ENCODE assay signal across 34 cellular contexts in the genomic region with DNA sequence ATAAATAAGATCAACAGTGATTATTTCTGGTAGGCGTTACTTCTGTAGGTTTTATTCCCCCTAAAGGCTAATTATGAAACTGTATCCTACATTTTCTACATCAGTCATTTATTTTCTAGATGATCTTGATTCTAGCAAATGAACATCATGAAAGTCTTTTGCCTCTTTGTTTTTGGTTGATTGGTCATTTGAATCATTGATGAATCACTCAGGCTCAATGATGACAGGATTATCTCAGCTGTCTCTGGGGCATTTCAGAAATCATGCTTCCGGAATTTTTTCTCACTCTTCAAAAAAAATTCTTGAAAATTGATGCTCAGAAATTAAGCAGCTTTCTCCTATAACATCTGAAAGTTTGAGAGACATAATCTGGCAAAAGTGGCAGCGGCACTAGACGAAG.
"Had no signal": no experiment of that assay in that cellular context is flagged by ENCODE, and none has a peak within 500 bp of the region (broad histone marks: within the 10 kb centered on the region; RNA-seq: fewer than 3 reads in every experiment).

No MANE protein-coding gene starts in this region.

- H3K4me3 ChIP-seq: ascending aorta, body of pancreas, MG63, PC-9, SJCRH30, SK-N-MC had no signal

- H3K27me3 ChIP-seq: ascending aorta, body of pancreas, MG63, SJCRH30 had no signal

- H3K27ac Mint-ChIP-seq: activated CD4-positive, alpha-beta memory T cell treated with anti-CD3 and anti-CD28 coated beads, Interleukin-2, amount 10 ng/mL, durations not matched to agents 7 days and 5 days; activated CD8-positive, alpha-beta memory T cell treated with anti-CD3 and anti-CD28 coated beads, Interleukin-2, amount 10 ng/mL, durations not matched to agents 7 days and 5 days; activated naive CD4-positive, alpha-beta T cell treated with anti-CD3 and anti-CD28 coated beads, Interleukin-2, amount 50 U/mL, for 24 hours; activated naive CD8-positive, alpha-beta T cell treated with anti-CD3 and anti-CD28 coated beads, Interleukin-2, amount 10 ng/mL, durations not matched to agents 7 days and 5 days; activated T-cell treated with anti-CD3 and anti-CD28 coated beads, Interleukin-2, amount 50 U/mL, for 72 hours; activated T-helper 17 cell treated with anti-CD3 and anti-CD28 coated beads, Interleukin-2, amount 50 U/mL, for 72 hours had no signal

- H3K36me3 ChIP-seq: ascending aorta, MG63, SJCRH30, WERI-Rb-1 had no signal

- H3K4me1 Mint-ChIP-seq: activated CD4-positive, alpha-beta memory T cell treated with anti-CD3 and anti-CD28 coated beads, Interleukin-2, amount 10 ng/mL, durations not matched to agents 7 days and 5 days; activated CD8-positive, alpha-beta memory T cell treated with anti-CD3 and anti-CD28 coated beads, Interleukin-2, amount 10 ng/mL, durations not matched to agents 7 days and 5 days; activated naive CD4-positive, alpha-beta T cell treated with anti-CD3 and anti-CD28 coated beads, Interleukin-2, amount 50 U/mL, for 24 hours; activated naive CD8-positive, alpha-beta T cell treated with anti-CD3 and anti-CD28 coated beads, Interleukin-2, amount 10 ng/mL, durations not matched to agents 7 days and 5 days; activated T-helper 17 cell treated with anti-CD3 and anti-CD28 coated beads, Interleukin-2, amount 50 U/mL, for 72 hours; central memory CD8-positive, alpha-beta T cell had no signal

- H3K4me3 Mint-ChIP-seq: activated CD4-positive, alpha-beta memory T cell treated with anti-CD3 and anti-CD28 coated beads, Interleukin-2, amount 10 ng/mL, durations not matched to agents 7 days and 5 days; activated CD8-positive, alpha-beta memory T cell treated with anti-CD3 and anti-CD28 coated beads, Interleukin-2, amount 10 ng/mL, durations not matched to agents 7 days and 5 days; activated naive CD4-positive, alpha-beta T cell treated with anti-CD3 and anti-CD28 coated beads, Interleukin-2, amount 50 U/mL, for 24 hours; activated naive CD8-positive, alpha-beta T cell treated with anti-CD3 and anti-CD28 coated beads, Interleukin-2, amount 10 ng/mL, durations not matched to agents 7 days and 5 days; activated T-cell treated with anti-CD3 and anti-CD28 coated beads, Interleukin-2, amount 50 U/mL, for 72 hours; activated T-helper 17 cell treated with anti-CD3 and anti-CD28 coated beads, Interleukin-2, amount 50 U/mL, for 72 hours; central memory CD8-positive, alpha-beta T cell had no signal

- H3K9me3 Mint-ChIP-seq: activated CD4-positive, alpha-beta memory T cell treated with anti-CD3 and anti-CD28 coated beads, Interleukin-2, amount 10 ng/mL, durations not matched to agents 7 days and 5 days; activated naive CD4-positive, alpha-beta T cell treated with anti-CD3 and anti-CD28 coated beads, Interleukin-2, amount 50 U/mL, for 24 hours; activated naive CD8-positive, alpha-beta T cell treated with anti-CD3 and anti-CD28 coated beads, Interleukin-2, amount 10 ng/mL, durations not matched to agents 7 days and 5 days; activated T-cell treated with anti-CD3 and anti-CD28 coated beads, Interleukin-2, amount 50 U/mL, for 72 hours; central memory CD8-positive, alpha-beta T cell had no signal

- H3K36me3 Mint-ChIP-seq: activated CD8-positive, alpha-beta memory T cell treated with anti-CD3 and anti-CD28 coated beads, Interleukin-2, amount 10 ng/mL, durations not matched to agents 7 days and 5 days; activated naive CD4-positive, alpha-beta T cell treated with anti-CD3 and anti-CD28 coated beads, Interleukin-2, amount 50 U/mL, for 24 hours; activated naive CD8-positive, alpha-beta T cell treated with anti-CD3 and anti-CD28 coated beads, Interleukin-2, amount 10 ng/mL, durations not matched to agents 7 days and 5 days had no signal

- ATAC-seq: activated CD8-positive, alpha-beta memory T cell treated with anti-CD3 and anti-CD28 coated beads, Interleukin-2, amount 10 ng/mL, durations not matched to agents 7 days and 5 days; activated T-cell treated with anti-CD3 and anti-CD28 coated beads, Interleukin-2, amount 50 U/mL, for 72 hours; activated T-helper 17 cell treated with anti-CD3 and anti-CD28 coated beads, Interleukin-2, amount 50 U/mL, for 72 hours; body of pancreas had no signal

- DNase-seq: activated CD4-positive, alpha-beta memory T cell treated with anti-CD3 and anti-CD28 coated beads, Interleukin-2, amount 10 ng/mL, durations not matched to agents 7 days and 5 days; activated CD4-positive, alpha-beta T cell treated with anti-CD3 and anti-CD28 coated beads for 1 hour; activated CD4-positive, alpha-beta T cell treated with anti-CD3 and anti-CD28 coated beads for 48 hours; activated CD4-positive, CD25-positive, alpha-beta regulatory T cell; activated CD8-positive, alpha-beta memory T cell treated with anti-CD3 and anti-CD28 coated beads for 24 hours; activated CD8-positive, alpha-beta memory T cell treated with anti-CD3 and anti-CD28 coated beads, Interleukin-2, amount 10 ng/mL, durations not matched to agents 7 days and 5 days; activated gamma-delta T cell; activated naive CD4-positive, alpha-beta T cell treated with Interleukin-2 at 50 U/mL for 16 hours; activated naive CD8-positive, alpha-beta T cell treated with anti-CD3 and anti-CD28 coated beads, Interleukin-2, amount 10 ng/mL, durations not matched to agents 7 days and 5 days; activated T-cell treated with anti-CD3 and anti-CD28 coated beads, Interleukin-2, amount 50 U/mL, for 1 hour; activated T-cell treated with anti-CD3 and anti-CD28 coated beads, Interleukin-2, amount 50 U/mL, for 72 hours; amygdala; body of pancreas; Karpas-422; KBM-7; MG63; NCI-H1048; NCI-H1105 treated with DMSO at 0.1 percent for 48 hours; NCI-H1436; NCI-H1694; NCI-H1930; NCI-H345; NCI-H524 treated with DMSO at 0.1 percent for 48 hours; NK-92 treated with Interleukin-12 subunit alpha and Interleukin-12 subunit beta, amount 100 ng/mL, for 24 hours; PC-9; SHP77; SJCRH30; T1000; WERI-Rb-1 had no signal

- H3K27me3 Mint-ChIP-seq: activated CD4-positive, alpha-beta memory T cell treated with anti-CD3 and anti-CD28 coated beads, Interleukin-2, amount 10 ng/mL, durations not matched to agents 7 days and 5 days; activated CD8-positive, alpha-beta memory T cell treated with anti-CD3 and anti-CD28 coated beads, Interleukin-2, amount 10 ng/mL, durations not matched to agents 7 days and 5 days; activated naive CD4-positive, alpha-beta T cell treated with anti-CD3 and anti-CD28 coated beads, Interleukin-2, amount 50 U/mL, for 24 hours; activated naive CD8-positive, alpha-beta T cell treated with anti-CD3 and anti-CD28 coated beads, Interleukin-2, amount 10 ng/mL, durations not matched to agents 7 days and 5 days; activated T-helper 17 cell treated with anti-CD3 and anti-CD28 coated beads, Interleukin-2, amount 50 U/mL, for 72 hours; central memory CD8-positive, alpha-beta T cell had no signal
